In genomic region chr4:1285790-1286553, GRCh38 we compare ENCODE assay signal across 9 cellular contexts. TPM values are rescaled to one million over a fixed set of nuclear protein-coding genes. Genes with fewer than 3 reads are reported as not detected.
A peak's percentile ranks its signal among the peaks of the same experiment; 100 is the strongest.
DNase-seq lines count a peak whose midpoint lies in the region; ATAC-seq and TF ChIP-seq lines count a peak whose summit lies in the region.
"Had no signal": no experiment of that assay in that cellular context is flagged by ENCODE, and none has a peak within 500 bp of the region (broad histone marks: within the 10 kb centered on the region; RNA-seq: fewer than 3 reads in every experiment).

No MANE protein-coding gene starts in this region.

- TF ChIP-seq CTCF in nephron (IDR thresholded peaks at IDR 0.05; ENCODE audit: unreplicated experiment in 3 of 3): no peak

- DNase-seq in GM03348 (ENCODE audit: low spot score) (peak; percentile 42), Karpas-422 (peak; percentile 88), cortex of kidney (lab: John Stamatoyannopoulos, UW) (no peak)
- DNase-seq in activated T-helper 1 cell treated with anti-CD3 and anti-CD28 coated beads, Interleukin-12 subunit alpha, Interleukin-12 subunit beta, Interleukin-2, Interleukin-4 antibody, amounts not matched to agents 30 ng/mL and 10 ng/mL and 1 ng/mL, durations not matched to agents 14 hours and 24 hours and 36 hours (ENCODE audit: low spot score): peak; percentile 34
- DNase-seq: NCI-H774 had no signal

- peaks cover 5% of the 10 kb centered on the region for H3K9me3 Mint-ChIP-seq in activated T-helper 1 cell treated with anti-CD3 and anti-CD28 coated beads, Interleukin-12 subunit alpha, Interleukin-12 subunit beta, Interleukin-2, Interleukin-4 antibody, amounts not matched to agents 30 ng/mL and 10 ng/mL and 1 ng/mL, durations not matched to agents 14 hours and 24 hours and 36 hours
- peaks cover 4% of the 10 kb centered on the region for H3K9me3 Mint-ChIP-seq in nephron

- intact Hi-C loops in activated T-helper 1 cell treated with anti-CD3 and anti-CD28 coated beads, Interleukin-12 subunit alpha, Interleukin-12 subunit beta, Interleukin-2, Interleukin-4 antibody, amounts not matched to agents 30 ng/mL and 10 ng/mL and 1 ng/mL, durations not matched to agents 14 hours and 24 hours and 36 hours (cut with micrococcal nuclease): loop anchor here (5.0 kb wide), 3 partner anchors 229 to 436 kb away; partner anchors contain the start of genes FGFRL1, TACC3 and TMEM129

- H4K20me1 ChIP-seq in Karpas-422 (ENCODE audit: insufficient read depth, low read depth, low read length): peaks cover 3% of the 10 kb centered on the region; the same call in 1 of the 2 replicates

- ATAC-seq in HG02870 (IDR thresholded peaks at IDR 0.05; ENCODE audit: unreplicated experiment): no peak
- ATAC-seq in HG03095 (IDR thresholded peaks at IDR 0.05; ENCODE audit: unreplicated experiment): no peak
- ATAC-seq: activated naive CD4-positive, alpha-beta T cell treated with anti-CD3 and anti-CD28 coated beads, Interleukin-2, amount 50 U/mL, for 72 hours had no signal

- H3K27me3 ChIP-seq in Karpas-422 (ENCODE audit: low read length): no peaks in the 10 kb centered on the region

- H3K4me2 ChIP-seq in Karpas-422 (ENCODE audit: low read depth, low read length, poor library complexity, severe bottlenecking): no peak overlapping the region

- H3K27me3 Mint-ChIP-seq in activated T-helper 1 cell treated with anti-CD3 and anti-CD28 coated beads, Interleukin-12 subunit alpha, Interleukin-12 subunit beta, Interleukin-2, Interleukin-4 antibody, amounts not matched to agents 30 ng/mL and 10 ng/mL and 1 ng/mL, durations not matched to agents 14 hours and 24 hours and 36 hours (ENCODE audit: insufficient read depth): peaks cover 2% of the 10 kb centered on the region
- peaks cover 4% of the 10 kb centered on the region for H3K27me3 Mint-ChIP-seq in nephron (ENCODE audit: low read depth)

- peaks cover 13% of the 10 kb centered on the region for H3K79me2 ChIP-seq in Karpas-422 (ENCODE audit: low read length)

- H2AFZ ChIP-seq in Karpas-422 (ENCODE audit: low read length): no peak overlapping the region

- no peak overlapping the region for H3K27ac Mint-ChIP-seq in activated T-helper 1 cell treated with anti-CD3 and anti-CD28 coated beads, Interleukin-12 subunit alpha, Interleukin-12 subunit beta, Interleukin-2, Interleukin-4 antibody, amounts not matched to agents 30 ng/mL and 10 ng/mL and 1 ng/mL, durations not matched to agents 14 hours and 24 hours and 36 hours
- peak overlapping the region in 1 of 3 experiments; percentile 36 for H3K27ac Mint-ChIP-seq in nephron
- H3K27ac Mint-ChIP-seq: activated naive CD4-positive, alpha-beta T cell treated with anti-CD3 and anti-CD28 coated beads, Interleukin-2, amount 50 U/mL, for 72 hours had no signal

- peak overlapping the region; percentile 1 for H3K4me3 Mint-ChIP-seq in activated T-helper 1 cell treated with anti-CD3 and anti-CD28 coated beads, Interleukin-12 subunit alpha, Interleukin-12 subunit beta, Interleukin-2, Interleukin-4 antibody, amounts not matched to agents 30 ng/mL and 10 ng/mL and 1 ng/mL, durations not matched to agents 14 hours and 24 hours and 36 hours
- peak overlapping the region; percentile 24 to 37 (median 36) for H3K4me3 Mint-ChIP-seq in nephron

- no peaks in the 10 kb centered on the region for H3K36me3 Mint-ChIP-seq in activated T-helper 1 cell treated with anti-CD3 and anti-CD28 coated beads, Interleukin-12 subunit alpha, Interleukin-12 subunit beta, Interleukin-2, Interleukin-4 antibody, amounts not matched to agents 30 ng/mL and 10 ng/mL and 1 ng/mL, durations not matched to agents 14 hours and 24 hours and 36 hours (ENCODE audit: low read depth)
- H3K36me3 Mint-ChIP-seq in nephron (ENCODE audit: low read depth): no peaks in the 10 kb centered on the region

- no peak overlapping the region for H3K27ac ChIP-seq in Karpas-422 (ENCODE audit: low read length)

- H3K4me3 ChIP-seq in Karpas-422 (ENCODE audit: low read length): no peak overlapping the region

- H3K4me1 Mint-ChIP-seq in activated T-helper 1 cell treated with anti-CD3 and anti-CD28 coated beads, Interleukin-12 subunit alpha, Interleukin-12 subunit beta, Interleukin-2, Interleukin-4 antibody, amounts not matched to agents 30 ng/mL and 10 ng/mL and 1 ng/mL, durations not matched to agents 14 hours and 24 hours and 36 hours (ENCODE audit: low read depth): peaks cover 13% of the 10 kb centered on the region
- peaks cover 11% of the 10 kb centered on the region for H3K4me1 Mint-ChIP-seq in nephron

- H3K9me3 ChIP-seq in Karpas-422 (ENCODE audit: low read length): 0 out of 2 replicates have a peak, but pooled peaks cover 2% of the 10 kb centered on the region

- no peak overlapping the region for H3K9ac ChIP-seq in Karpas-422 (ENCODE audit: low read length)

- H3K9me2 ChIP-seq in Karpas-422 (replicated peaks; ENCODE audit: insufficient read depth, low read length): no peaks in the 10 kb centered on the region

- H3K4me1 ChIP-seq in Karpas-422 (ENCODE audit: low read length): peaks cover 12% of the 10 kb centered on the region

- no peaks in the 10 kb centered on the region for H3K36me3 ChIP-seq in Karpas-422 (ENCODE audit: insufficient read depth, low read length)

RNA-seq across cellular contexts. Expression of gene MAEA, which starts 3.7 kb away (rescaled TPM):
- total RNA-seq in Karpas-422 (2014; rRNA removed; shearing (Covaris generic); ENCODE audit: low replicate concordance): 31.3 and 54.0 TPM in 2 replicates
- total RNA-seq in activated T-helper 1 cell treated with anti-CD3 and anti-CD28 coated beads, Interleukin-12 subunit alpha, Interleukin-12 subunit beta, Interleukin-2, Interleukin-4 antibody, amounts not matched to agents 30 ng/mL and 10 ng/mL and 1 ng/mL, durations not matched to agents 14 hours and 24 hours and 36 hours: 67.1 and 68.1 TPM in 2 replicates

RNA-seq across cellular contexts. Expression of gene CTBP1, which starts 37.0 kb away (rescaled TPM):
- 86.9 and 184 TPM in 2 replicates for total RNA-seq in Karpas-422 (2014; rRNA removed; shearing (Covaris generic); ENCODE audit: low replicate concordance)
- 203 and 206 TPM in 2 replicates for total RNA-seq in activated T-helper 1 cell treated with anti-CD3 and anti-CD28 coated beads, Interleukin-12 subunit alpha, Interleukin-12 subunit beta, Interleukin-2, Interleukin-4 antibody, amounts not matched to agents 30 ng/mL and 10 ng/mL and 1 ng/mL, durations not matched to agents 14 hours and 24 hours and 36 hours
